In the genomic region with DNA sequence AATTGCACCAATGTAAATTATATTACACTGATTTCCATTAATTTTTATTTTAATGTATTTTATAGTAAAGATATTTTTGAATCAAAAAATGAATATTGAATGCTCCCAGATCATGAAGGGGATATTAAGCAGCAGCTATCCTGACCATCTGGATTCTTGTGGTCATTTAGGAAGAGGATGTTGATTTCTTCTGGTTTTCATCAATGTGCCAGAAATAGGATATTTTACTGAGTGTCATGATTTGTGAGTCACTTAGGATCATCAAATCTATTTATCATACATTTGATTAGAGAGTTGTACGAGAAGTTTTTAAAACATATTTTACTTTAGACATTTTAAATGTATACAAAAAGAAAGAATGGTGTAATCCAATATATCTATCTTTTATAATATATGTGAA, we compare ENCODE assay signal across 18 cellular contexts.
"Had no signal": no experiment of that assay in that cellular context is flagged by ENCODE, and none has a peak within 500 bp of the region (broad histone marks: within the 10 kb centered on the region; RNA-seq: fewer than 3 reads in every experiment).

No MANE protein-coding gene starts in this region.

- H3K36me3 ChIP-seq: lower lobe of right lung, right lobe of liver, tibial artery had no signal

- H3K4me3 ChIP-seq: dorsolateral prefrontal cortex, lower lobe of right lung, right lobe of liver, testis, tibial artery had no signal

- ATAC-seq: esophagus mucosa; left ventricle myocardium superior; lower lobe of right lung; natural killer cell; right lobe of liver; stimulated activated memory B cell treated with anti-CD40 and anti-IgM and Interleukin-4, amounts not matched to agents 10 μg/mL and 1 μg/mL and 100 μg/mL, for 72 hours; stimulated activated naive CD8-positive, alpha-beta T cell treated with anti-CD3 and anti-CD28 coated beads, Interleukin-15, Interleukin-2, amounts not matched to agents 100 U/mL and 50 U/mL, for 24 hours had no signal

- H3K9me3 ChIP-seq: lower lobe of right lung, right lobe of liver, testis, tibial artery had no signal

- H3K27ac ChIP-seq: dorsolateral prefrontal cortex, epithelial cell of prostate, lower lobe of right lung, parathyroid adenoma, right lobe of liver, testis, tibial artery had no signal

- H3K4me1 ChIP-seq: lower lobe of right lung, parathyroid adenoma, right lobe of liver, testis, tibial artery had no signal

- H3K27me3 ChIP-seq: dorsolateral prefrontal cortex, right lobe of liver, testis, tibial artery had no signal

- FAIRE-seq: colon, keratinocyte had no signal

- DNase-seq: dorsolateral prefrontal cortex; effector CD4-positive, alpha-beta T cell; left ventricle myocardium superior; lower lobe of right lung; natural killer cell; occipital lobe; right lobe of liver; stimulated activated CD4-positive, alpha-beta T cell treated with anti-CD3 and anti-CD28 coated beads, Interleukin-4, amount 100 ng/mL, for 4 hours; stimulated activated naive CD8-positive, alpha-beta T cell treated with anti-CD3 and anti-CD28 coated beads, Interleukin-15, Interleukin-2, amounts not matched to agents 100 U/mL and 50 U/mL, for 24 hours; substantia nigra; testis; tibial artery had no signal
